ENCODE assay signal across 13 cellular contexts in genomic region chr4:89295415-89295927, GRCh38. TPM values are rescaled to one million over a fixed set of nuclear protein-coding genes. Genes with fewer than 3 reads are reported as not detected.
DNase-seq lines count a peak whose midpoint lies in the region; ATAC-seq, FAIRE-seq and TF ChIP-seq lines count a peak whose summit lies in the region.
"Had no signal": no experiment of that assay in that cellular context is flagged by ENCODE, and none has a peak within 500 bp of the region (broad histone marks: within the 10 kb centered on the region; RNA-seq: fewer than 3 reads in every experiment).

No MANE protein-coding gene starts in this region.

- H3K27me3 ChIP-seq in colonic mucosa, result no peaks in the 10 kb centered on the region

- H3K4me1 ChIP-seq in OCI-LY7 (ENCODE audit: insufficient read depth, low read length, poor library complexity, severe bottlenecking), result peaks cover 85% of the 10 kb centered on the region
- H3K4me1 ChIP-seq in colonic mucosa, result peaks cover 18% of the 10 kb centered on the region

- TF ChIP-seq CTCF in OCI-LY7 (conservative IDR thresholded peaks at IDR 0.05; ENCODE audit: low read length), result no peak
- TF ChIP-seq CTCF in colonic mucosa (IDR thresholded peaks at IDR 0.05), result no peak

- peak overlapping the region; percentile 99 for H3K27ac Mint-ChIP-seq in activated naive CD4-positive, alpha-beta T cell treated with anti-CD3 and anti-CD28 coated beads, Interleukin-2, amount 10 ng/mL, durations not matched to agents 7 days and 5 days
- H3K27ac Mint-ChIP-seq in stimulated activated effector memory CD8-positive, alpha-beta T cell treated with anti-CD3 and anti-CD28 coated beads, Interleukin-12 subunit alpha, Interleukin-12 subunit beta, amount 100 ng/mL, for 72 hours, result no peak overlapping the region

- H3K27ac ChIP-seq in OCI-LY7 (ENCODE audit: low read depth, low read length, poor library complexity, severe bottlenecking), result peak overlapping the region; percentile 71
- peak overlapping the region; percentile 83 for H3K27ac ChIP-seq in colonic mucosa

- H3K27me3 Mint-ChIP-seq in activated naive CD4-positive, alpha-beta T cell treated with anti-CD3 and anti-CD28 coated beads, Interleukin-2, amount 10 ng/mL, durations not matched to agents 7 days and 5 days, result no peaks in the 10 kb centered on the region

- H4K20me1 ChIP-seq in OCI-LY7 (ENCODE audit: insufficient read depth, low read length), result no peaks in the 10 kb centered on the region

- H3K4me2 ChIP-seq in OCI-LY7 (ENCODE audit: low read length), result peak overlapping the region; percentile 78

- peak overlapping the region in 1 of 2 donors; percentile 16 for H3K9ac ChIP-seq in colonic mucosa (ENCODE audit: low read depth in 2 of 2, low read length in 2 of 2)

- H3K4me3 ChIP-seq in OCI-LY7 (ENCODE audit: low read depth, low read length, poor library complexity, severe bottlenecking) (peak overlapping the region; percentile 54), colonic mucosa (no peak overlapping the region)

- BruUV-seq in OCI-LY7 (replicated peaks; lab: Mats Ljungman, UMichigan), result no TSS peak

- H3K79me2 ChIP-seq in OCI-LY7 (ENCODE audit: insufficient read depth, low read depth, low read length), result peaks cover 42% of the 10 kb centered on the region; the same call in 1 of the 2 replicates

- peaks cover 4% of the 10 kb centered on the region for H3K9me3 Mint-ChIP-seq in activated naive CD4-positive, alpha-beta T cell treated with anti-CD3 and anti-CD28 coated beads, Interleukin-2, amount 10 ng/mL, durations not matched to agents 7 days and 5 days
- H3K9me3 Mint-ChIP-seq in stimulated activated effector memory CD8-positive, alpha-beta T cell treated with anti-CD3 and anti-CD28 coated beads, Interleukin-12 subunit alpha, Interleukin-12 subunit beta, amount 100 ng/mL, for 72 hours, result no peaks in the 10 kb centered on the region

- TF ChIP-seq POLR2A in H54 (IDR thresholded peaks at IDR 0.05; ENCODE audit: low read depth, low read length), result no peak

- H3K36me3 ChIP-seq in OCI-LY7 (ENCODE audit: insufficient read depth, low read length), result peaks cover 7% of the 10 kb centered on the region; the same call in 1 of the 2 replicates
- no peaks in the 10 kb centered on the region for H3K36me3 ChIP-seq in colonic mucosa

- H3K9me3 ChIP-seq in OCI-LY7 (ENCODE audit: low read length) (peaks cover 12% of the 10 kb centered on the region; the same call in 1 of the 2 replicates), colonic mucosa (no peaks in the 10 kb centered on the region)

- H3K4me1 Mint-ChIP-seq in activated naive CD4-positive, alpha-beta T cell treated with anti-CD3 and anti-CD28 coated beads, Interleukin-2, amount 10 ng/mL, durations not matched to agents 7 days and 5 days, result peaks cover 89% of the 10 kb centered on the region
- H3K4me1 Mint-ChIP-seq in stimulated activated effector memory CD8-positive, alpha-beta T cell treated with anti-CD3 and anti-CD28 coated beads, Interleukin-12 subunit alpha, Interleukin-12 subunit beta, amount 100 ng/mL, for 72 hours, result peaks cover 68% of the 10 kb centered on the region

- CTCF ChIA-PET in activated naive CD4-positive, alpha-beta T cell treated with anti-CD3 and anti-CD28 coated beads, Interleukin-2, amount 10 ng/mL, durations not matched to agents 7 days and 5 days (lab: Charles Lee), result interaction anchor here (0.9 to 2.7 kb wide), 4 partner anchors 9 to 140 kb away, joined by 3 to 9 read pairs (median 7); no protein-coding TSS in a partner anchor
- CTCF ChIA-PET in OCI-LY7 (lab: Charles Lee; ENCODE audit: unreplicated experiment), result no interaction called here

- no peak for FAIRE-seq in H54 (lab: Jason Lieb, UNC)

- POLR2A ChIA-PET in OCI-LY7 (lab: Charles Lee), result interaction anchor here (0.9 to 2.2 kb wide), 5 partner anchors 10 to 36 kb away, joined by 3 to 13 read pairs (median 3); no protein-coding TSS in a partner anchor

- H3K9me2 ChIP-seq in OCI-LY7 (ENCODE audit: insufficient read depth, low read length), result no peaks in the 10 kb centered on the region

- intact Hi-C loops in OCI-LY7 (cut with micrococcal nuclease; ENCODE audit: unreplicated experiment) (loop anchor here (10.0 kb wide), 1 partner anchor 1011 kb away; the partner anchor contains the start of gene PPM1K), colonic mucosa (cut with DNase I) (no loop called here)

- peaks cover 52% of the 10 kb centered on the region for H3K36me3 Mint-ChIP-seq in activated naive CD4-positive, alpha-beta T cell treated with anti-CD3 and anti-CD28 coated beads, Interleukin-2, amount 10 ng/mL, durations not matched to agents 7 days and 5 days
- H3K36me3 Mint-ChIP-seq in stimulated activated effector memory CD8-positive, alpha-beta T cell treated with anti-CD3 and anti-CD28 coated beads, Interleukin-12 subunit alpha, Interleukin-12 subunit beta, amount 100 ng/mL, for 72 hours, result peaks cover 30% of the 10 kb centered on the region

- peak; percentile 76 for ATAC-seq in stimulated activated effector memory CD8-positive, alpha-beta T cell treated with anti-CD3 and anti-CD28 coated beads, Interleukin-12 subunit alpha, Interleukin-12 subunit beta, amount 100 ng/mL, for 72 hours
- ATAC-seq in HG03571 (IDR thresholded peaks at IDR 0.05; ENCODE audit: unreplicated experiment), result no peak

- peak overlapping the region; percentile 50 for H3K4me3 Mint-ChIP-seq in activated naive CD4-positive, alpha-beta T cell treated with anti-CD3 and anti-CD28 coated beads, Interleukin-2, amount 10 ng/mL, durations not matched to agents 7 days and 5 days
- H3K4me3 Mint-ChIP-seq in stimulated activated effector memory CD8-positive, alpha-beta T cell treated with anti-CD3 and anti-CD28 coated beads, Interleukin-12 subunit alpha, Interleukin-12 subunit beta, amount 100 ng/mL, for 72 hours, result peak overlapping the region; percentile 82

- DNase-seq in activated naive CD4-positive, alpha-beta T cell treated with anti-CD3 and anti-CD28 coated beads, Interleukin-2, amount 10 ng/mL, durations not matched to agents 7 days and 5 days, result no peak
- no peak for DNase-seq in activated naive CD4-positive, alpha-beta T cell treated with Interleukin-2 at 50 U/mL for 16 hours
- DNase-seq in OCI-LY7 (ENCODE audit: low spot score) (no peak), colonic mucosa (no peak), NCI-H82 treated with DMSO at 0.1 percent for 48 hours (lab: John Stamatoyannopoulos, UW; ENCODE audit: unreplicated experiment) (no peak), H54 (ENCODE audit: insufficient read length, low spot score) (no peak)
- peak in 1 of 2 donors; percentile 67 for DNase-seq in stimulated activated effector memory CD8-positive, alpha-beta T cell treated with anti-CD3 and anti-CD28 coated beads, Interleukin-12 subunit alpha, Interleukin-12 subunit beta, amount 100 ng/mL, for 72 hours (ENCODE audit: low spot score in 2 of 2)
- DNase-seq: aorta, Kasumi-1, NCI-H1694 treated with DMSO at 0.1 percent for 48 hours, NCI-H446, trophoblast cell had no signal

- H2AFZ ChIP-seq in OCI-LY7 (ENCODE audit: low read length), result no peak overlapping the region

RNA-seq across cellular contexts. Expression of gene GPRIN3, which starts 12.1 kb away (rescaled TPM):
- total RNA-seq in OCI-LY7 (2014; rRNA removed; shearing (Covaris generic)), result 3.6 and 4.6 TPM in 2 replicates
- total RNA-seq in OCI-LY7 (2022) (9.3 and 9.9 TPM in 2 replicates), colonic mucosa (10 to 100 TPM; 22.5 to 26.8 TPM)
